Comparison of ENCODE assay signal across 8 cellular contexts in the genomic region with DNA sequence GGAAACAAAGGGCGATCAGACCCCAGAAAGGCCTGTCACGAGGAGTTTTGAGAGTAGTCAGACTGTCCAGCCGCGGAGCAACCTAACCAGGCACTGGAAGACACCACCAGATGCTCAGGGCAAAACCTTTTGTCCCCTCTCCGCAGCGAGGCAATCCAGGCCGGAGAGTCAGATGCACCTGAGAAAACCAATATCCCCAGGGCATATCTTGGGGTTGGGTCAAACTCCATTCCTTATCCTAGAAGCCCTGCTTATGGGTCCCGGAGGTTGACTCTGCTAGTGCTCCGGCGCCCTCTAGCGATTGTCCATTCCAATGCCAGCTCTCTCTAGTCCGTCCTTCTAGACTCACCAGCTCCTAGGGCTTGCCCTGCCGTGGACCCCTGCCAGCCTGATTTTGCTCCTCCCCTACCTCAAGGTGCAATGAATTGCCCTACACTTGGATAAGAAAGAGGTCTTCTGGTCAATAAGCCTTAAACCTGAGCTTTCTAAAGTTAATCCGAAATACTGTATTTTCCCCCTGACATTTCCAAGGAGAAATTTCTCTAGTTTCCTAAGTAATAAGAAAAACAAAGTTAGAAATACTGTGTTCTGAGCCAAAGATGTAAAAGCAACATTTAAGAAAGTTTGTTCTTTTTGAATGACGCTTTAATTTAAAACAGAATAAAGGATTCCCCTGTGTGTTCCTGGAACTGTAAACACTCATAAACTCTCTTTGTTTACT. TPM values are rescaled to one million over a fixed set of nuclear protein-coding genes. Genes with fewer than 3 reads are reported as not detected.
DNase-seq lines count a peak whose midpoint lies in the region; ATAC-seq and TF ChIP-seq lines count a peak whose summit lies in the region.

No MANE protein-coding gene starts in this region.

- intact Hi-C loops in lower lobe of right lung (cut with DNase I): loop anchor here (5.0 kb wide), 1 partner anchor 237 kb away; no protein-coding TSS in a partner anchor

- H3K27ac ChIP-seq in lower lobe of right lung: no peak overlapping the region

- no peaks in the 10 kb centered on the region for H3K9me3 ChIP-seq in lower lobe of right lung

- DNase-seq in AML-193 (lab: John Stamatoyannopoulos, UW): peak; percentile 72 to 86
- peak; percentile 82 for DNase-seq in NCI-H460 (ENCODE audit: extremely low read depth, low read depth)
- DNase-seq in activated CD4-positive, alpha-beta T cell treated with anti-CD3 and anti-CD28 coated beads for 48 hours: peak; percentile 81
- DNase-seq in effector CD4-positive, alpha-beta T cell: peak; percentile 26
- peak; percentile 86 for DNase-seq in lower lobe of right lung
- DNase-seq in stimulated activated CD8-positive, alpha-beta memory T cell treated with anti-CD3 and anti-CD28 coated beads, Interleukin-15, amount 100 ng/mL, for 24 hours (ENCODE audit: low read depth): peak; percentile 21

- ATAC-seq in GM19035 (IDR thresholded peaks at IDR 0.05; ENCODE audit: unreplicated experiment) (peak; percentile 83), HG03439 (IDR thresholded peaks at IDR 0.05; ENCODE audit: unreplicated experiment) (peak; percentile 78), lower lobe of right lung (peak; percentile 93 to 95)

- peak; percentile 84 for TF ChIP-seq CTCF in lower lobe of right lung (IDR thresholded peaks at IDR 0.05)

- no peaks in the 10 kb centered on the region for H3K36me3 ChIP-seq in lower lobe of right lung

- H3K27me3 ChIP-seq in lower lobe of right lung (ENCODE audit: low read depth): peaks cover 15% of the 10 kb centered on the region

- H3K4me3 ChIP-seq in lower lobe of right lung: no peak overlapping the region

- peaks cover 5% of the 10 kb centered on the region for H3K4me1 ChIP-seq in lower lobe of right lung

RNA-seq across cellular contexts. Expression of a gene that starts 5.5 kb away (rescaled TPM):
- 0.54 and 0.55 TPM in 2 replicates for total RNA-seq in NCI-H460 (2014; rRNA removed; shearing (Covaris generic))
- 0.10 and 0.11 TPM in 2 replicates for polyA plus RNA-seq in NCI-H460 (2014; cell fraction: nucleus; rRNA removed)
- 0.83 TPM for total RNA-seq in lower lobe of right lung

Comparison
In these comparisons a context has a peak if more than half of its experiments do, and no peak if none do; other contexts are left out.
1. DNase-seq: peak in every context shown above with its lines; median percentile 86 in lower lobe of right lung; 82 in NCI-H460; 81 in activated CD4-positive, alpha-beta T cell treated with anti-CD3 and anti-CD28 coated beads for 48 hours; 79 in AML-193; 26 in effector CD4-positive, alpha-beta T cell; 21 in stimulated activated CD8-positive, alpha-beta memory T cell treated with anti-CD3 and anti-CD28 coated beads, Interleukin-15, amount 100 ng/mL, for 24 hours.